In the genomic region with DNA sequence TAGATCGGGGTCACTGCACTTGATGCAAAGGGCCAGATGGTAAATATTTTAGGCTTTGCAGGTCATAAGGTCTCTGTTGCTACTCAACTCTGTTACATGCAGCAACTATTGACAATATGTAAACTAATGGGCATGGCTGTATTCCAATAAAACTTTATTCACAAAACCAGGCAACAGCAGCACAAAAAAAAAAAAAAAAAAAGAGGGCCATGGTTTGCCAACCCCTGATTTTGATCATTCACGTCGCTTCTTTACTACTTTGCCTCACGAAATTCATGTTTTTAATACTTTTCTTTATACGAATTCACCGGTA, we compare ENCODE assay signal across 33 cellular contexts.
"Had no signal": no experiment of that assay in that cellular context is flagged by ENCODE, and none has a peak within 500 bp of the region (broad histone marks: within the 10 kb centered on the region; RNA-seq: fewer than 3 reads in every experiment).

No MANE protein-coding gene starts in this region.

- H3K36me3 ChIP-seq: MG63 had no signal

- H3K9me3 ChIP-seq: MG63 had no signal

- H3K27me3 ChIP-seq: MG63 had no signal

- DNase-seq: Karpas-422, Kasumi-1, MG63, MM.1S, MV-4-11, NCI-H1048, NCI-H1092, NCI-H1092 treated with DMSO at 0.1 percent for 48 hours, NCI-H1105, NCI-H1105 treated with DMSO at 0.1 percent for 48 hours, NCI-H1417, NCI-H1417 treated with DMSO at 0.1 percent for 48 hours, NCI-H1436, NCI-H1436 treated with DMSO at 0.1 percent for 48 hours, NCI-H146, NCI-H1694, NCI-H1694 treated with DMSO at 0.1 percent for 48 hours, NCI-H187, NCI-H187 treated with DMSO at 0.1 percent for 48 hours, NCI-H1930, NCI-H2029, NCI-H2029 treated with DMSO at 0.1 percent for 48 hours, NCI-H2081, NCI-H2081 treated with DMSO at 0.1 percent for 48 hours, NCI-H2107, NCI-H2171, NCI-H2171 treated with DMSO at 0.1 percent for 48 hours, NCI-H226, NCI-H345, NCI-H446, NCI-H446 treated with DMSO at 0.1 percent for 48 hours, NCI-H510A, NCI-H510A treated with DMSO at 0.1 percent for 48 hours had no signal

- H3K4me3 ChIP-seq: MG63 had no signal
